1 cellular context compared by ENCODE assay signal in genomic region chr7:151243045-151243349, GRCh38.
TF ChIP-seq lines count a peak whose summit lies in the region.

No MANE protein-coding gene starts in this region.

TF ChIP-seq in H1, 55 proteins besides CTCF, POLR2A, EP300 and RAD21:
- TF ChIP-seq BCL11A (IDR thresholded peaks at IDR 0.05; ENCODE audit: low read depth in 2 of 2, low read length in 2 of 2) (no peak), TAF1 (IDR thresholded peaks at IDR 0.05; ENCODE audit: low read depth, low read length) (no peak), CHD7 (IDR thresholded peaks at IDR 0.05; ENCODE audit: insufficient replicate concordance, low read length) (no peak), POLR2AphosphoS5 (IDR thresholded peaks at IDR 0.05; ENCODE audit: low read depth, low read length) (no peak), TEAD4 (IDR thresholded peaks at IDR 0.05; ENCODE audit: low read depth, low read length) (no peak), POU5F1 (IDR thresholded peaks at IDR 0.05; ENCODE audit: low read depth, low read length) (no peak), CBX5 (IDR thresholded peaks at IDR 0.05; ENCODE audit: low read depth, low read length) (no peak), JUND (IDR thresholded peaks at IDR 0.05; ENCODE audit: low read length) (no peak), SP4 (IDR thresholded peaks at IDR 0.05; ENCODE audit: low read length) (no peak)
